18 cellular contexts compared by ENCODE assay signal in genomic region chr1:33070628-33071027, GRCh38.
"Had no signal": no experiment of that assay in that cellular context is flagged by ENCODE, and none has a peak within 500 bp of the region (broad histone marks: within the 10 kb centered on the region; RNA-seq: fewer than 3 reads in every experiment).

No MANE protein-coding gene starts in this region.

- H3K9me3 ChIP-seq: ovary had no signal

- H3K4me1 Mint-ChIP-seq: neural crest cell had no signal

- ATAC-seq: heart left ventricle, mucosa of descending colon, natural killer cell, right cardiac atrium had no signal

- DNase-seq: cortex of kidney; dorsolateral prefrontal cortex; effector CD8-positive, alpha-beta T cell; foreskin melanocyte; heart left ventricle; hippocampal formation; kidney glomerular epithelial cell; mammary epithelial cell; mucosa of descending colon; natural killer cell; nucleus accumbens; ovary; right cardiac atrium; small intestine; stimulated activated CD4-positive, alpha-beta T cell treated with anti-CD3 and anti-CD28 coated beads, Interleukin-12 subunit alpha, Interleukin-12 subunit beta, amount 100 ng/mL, for 4 hours; stimulated activated naive CD4-positive, alpha-beta T cell treated with Interleukin-2 at 50 U/mL for 16 hours; trophoblast cell had no signal

- H3K27ac Mint-ChIP-seq: natural killer cell had no signal

- H3K4me3 Mint-ChIP-seq: natural killer cell, neural crest cell had no signal
